ENCODE assay signal across 8 cellular contexts in the genomic region with DNA sequence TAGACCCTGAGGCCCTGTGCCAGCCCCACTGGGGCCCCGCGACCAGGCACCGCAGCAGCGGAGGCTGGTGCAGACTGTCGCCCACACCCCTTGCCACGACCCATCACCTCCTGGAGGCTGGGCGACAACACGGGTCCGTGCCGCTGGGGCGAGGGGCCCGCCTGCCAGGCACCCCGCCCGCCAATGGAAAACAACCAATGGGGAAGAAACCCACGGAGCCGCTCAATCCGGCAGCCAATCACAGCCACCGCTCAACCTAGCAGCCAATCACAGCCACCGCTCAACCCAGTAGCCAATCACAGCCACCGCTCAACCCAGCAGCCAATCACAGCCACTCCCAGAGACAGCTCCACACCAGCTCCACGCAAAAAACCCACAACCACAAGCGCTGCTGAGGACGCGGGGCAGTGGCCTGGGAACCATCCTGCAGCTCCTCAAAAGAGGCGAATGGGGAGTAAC. TPM values are rescaled to one million over a fixed set of nuclear protein-coding genes. Genes with fewer than 3 reads are reported as not detected.
DNase-seq lines count a peak whose midpoint lies in the region; ATAC-seq, FAIRE-seq and TF ChIP-seq lines count a peak whose summit lies in the region.

No MANE protein-coding gene starts in this region.

- H3K4me3 Mint-ChIP-seq in glutamatergic neuron (ENCODE audit: unreplicated experiment), result no peak overlapping the region

- WGBS in K562 (ENCODE audit: insufficient coverage, low coverage, missing lambda C conversion rate), result 96% methylated on average over 25 of the region's 25 CpGs
- WGBS in pancreas, 2 donors, result 94 to 98% methylated on average over 19 to 25 of the region's 25 CpGs

- FAIRE-seq in K562 (lab: Jason Lieb, UNC), result no peak
- no peak for FAIRE-seq in pancreas (lab: Jason Lieb, UNC)

- DNase-seq in GF-D8 (lab: John Stamatoyannopoulos, UW) (peak; percentile 73), UCSD-AML1 (lab: John Stamatoyannopoulos, UW; ENCODE audit: unreplicated experiment) (peak; percentile 38), K562 (ENCODE audit: extremely low read depth in 1 of 4, low spot score in 3 of 4) (peak; percentile 20 to 85 (median 74)), pancreas (no peak), NCI-H1092 (lab: John Stamatoyannopoulos, UW) (no peak), NCI-H1417 treated with DMSO at 0.1 percent for 48 hours (lab: John Stamatoyannopoulos, UW) (no peak), glutamatergic neuron (no peak)

- H3K36me3 ChIP-seq in K562 (ENCODE audit: control insufficient read depth, insufficient read depth, low read length) (peaks cover 7% of the 10 kb centered on the region; the same call in 1 of the 3 replicates), pancreas (no peaks in the 10 kb centered on the region)

- no TSS peak for BruUV-seq in K562 (replicated peaks; lab: Mats Ljungman, UMichigan)

- H3K4me1 ChIP-seq in K562 (replicated peaks in 1 of 2; ENCODE audit: control insufficient read depth in 2 of 2, insufficient read depth in 2 of 2, low read length in 2 of 2) (peaks cover 5 to 69% of the 10 kb centered on the region in 2 experiments), pancreas (no peaks in the 10 kb centered on the region)

- peaks cover 3% of the 10 kb centered on the region for H3K9me1 ChIP-seq in K562 (ENCODE audit: control insufficient read depth, insufficient read depth, low read length)

- CTCF ChIA-PET in K562 (lab: Yijun Ruan, JAX; ENCODE audit: low intra/inter-chr PET ratio), result no interaction called here

- no peak overlapping the region for H3K27ac Mint-ChIP-seq in glutamatergic neuron (ENCODE audit: unreplicated experiment)

- no peak for TF ChIP-seq POLR2A in K562 (conservative IDR thresholded peaks at IDR 0.05)

- H4K20me1 ChIP-seq in K562 (replicated peaks; ENCODE audit: control insufficient read depth, insufficient read depth, low read length), result no peaks in the 10 kb centered on the region; the same call in 1 of the 2 replicates

- no peak for TF ChIP-seq EP300 in K562 (IDR thresholded peaks at IDR 0.05; ENCODE audit: low read length)

- intact Hi-C loops in K562 (cut with micrococcal nuclease), result no loop called here
- intact Hi-C loops in pancreas (cut with DNase I), result no loop called here

- H3K4me1 Mint-ChIP-seq in glutamatergic neuron (ENCODE audit: low read depth, unreplicated experiment), result peaks cover 4% of the 10 kb centered on the region

- TF ChIP-seq CTCF in K562 (IDR thresholded peaks at IDR 0.05 in 2 of 3, conservative IDR thresholded peaks at IDR 0.05 in 1 of 3; ENCODE audit: insufficient read depth in 2 of 3, low read depth in 1 of 3, low read length in 3 of 3) (no peak), pancreas (IDR thresholded peaks at IDR 0.05) (no peak), glutamatergic neuron (IDR thresholded peaks at IDR 0.05; ENCODE audit: partially characterized antibody, unreplicated experiment) (no peak)

- no peaks in the 10 kb centered on the region for H3K27me3 ChIP-seq in K562 (ENCODE audit: control insufficient read depth in 2 of 2, insufficient read depth in 2 of 2, low read length in 2 of 2)
- H3K27me3 ChIP-seq in pancreas, result no peaks in the 10 kb centered on the region

- peaks cover 16% of the 10 kb centered on the region; the same call in 2 of the 3 replicates for H3K79me2 ChIP-seq in K562 (ENCODE audit: control insufficient read depth, insufficient read depth, low read length)

- in situ Hi-C loops in K562 (cut with MboI), result no loop called here

- H3K4me3 ChIP-seq in K562, result no peak overlapping the region
- H3K4me3 ChIP-seq in pancreas, result no peak overlapping the region

- POLR2A ChIA-PET in K562 (lab: Yijun Ruan, JAX), result interaction anchor here (0.6 to 1.4 kb wide), 2 partner anchors 98 to 136 kb away, joined by 3 to 4 read pairs; a partner anchor contains a TSS

- ATAC-seq in HG02885 (IDR thresholded peaks at IDR 0.05; ENCODE audit: poor library complexity, unreplicated experiment), result peak; percentile 76
- ATAC-seq in K562, result peak; percentile 71
- peak; percentile 2 to 21 (median 6) for ATAC-seq in pancreas

- no peaks in the 10 kb centered on the region for H3K27me3 Mint-ChIP-seq in glutamatergic neuron (ENCODE audit: unreplicated experiment)

- no peak for TF ChIP-seq RAD21 in K562 (CRISPR knock-in tag; conservative IDR thresholded peaks at IDR 0.05 in 1 of 2, IDR thresholded peaks at IDR 0.05 in 1 of 2)

- H3K9me3 Mint-ChIP-seq in glutamatergic neuron (ENCODE audit: unreplicated experiment), result peaks cover 5% of the 10 kb centered on the region

- H3K9me3 ChIP-seq in K562 (replicated peaks; ENCODE audit: control insufficient read depth, insufficient read depth, low read depth, low read length), result no peaks in the 10 kb centered on the region
- H3K9me3 ChIP-seq in pancreas, result no peaks in the 10 kb centered on the region

- H3K9ac ChIP-seq in K562 (ENCODE audit: insufficient read depth in 1 of 2, low read depth in 2 of 2, low read length in 2 of 2), result no peak overlapping the region

- H2AFZ ChIP-seq in K562 (ENCODE audit: low read depth, low read length), result no peak overlapping the region

- H3K27ac ChIP-seq in K562 (ENCODE audit: extremely low read depth, low read depth, low read length), result no peak overlapping the region
- H3K27ac ChIP-seq in pancreas, result peak overlapping the region in 2 of 4 donors; percentile 76 to 90

- no peaks in the 10 kb centered on the region for H3K36me3 Mint-ChIP-seq in glutamatergic neuron (ENCODE audit: unreplicated experiment)

- no peak overlapping the region for H3K4me2 ChIP-seq in K562 (ENCODE audit: insufficient read depth, low read length)

RNA-seq across cellular contexts. Expression of a gene that starts 29.7 kb away (rescaled TPM):
- 61.5 and 154 TPM in 2 replicates for total RNA-seq in K562 (2011; cell fraction: chromatin; rRNA removed; ENCODE audit: low replicate concordance)
- 171 and 189 TPM in 2 replicates for total RNA-seq in K562 (2011; cell fraction: nucleolus; rRNA removed)
- 129 and 161 TPM in 2 replicates for total RNA-seq in K562 (2011; cell fraction: nucleoplasm; rRNA removed)
- total RNA-seq in K562 (2014; rRNA removed) (639 and 643 TPM in 2 replicates), K562 (2014; rRNA removed; fragmentation: Illumina TruSeq; extraction: Trizol) (131 and 209 TPM in 2 replicates), K562 (2015; rRNA removed; fragmentation: Illumina TruSeq; extraction: Trizol) (349 and 395 TPM in 2 replicates), K562 (2021) (383 and 392 TPM in 2 replicates), pancreas (100 to 1,000 TPM in 1 of 6 donors, 10 to 100 TPM in 5; 48.8 to 112 (median 63.8) TPM), glutamatergic neuron (ENCODE audit: unreplicated experiment) (210 TPM)
- polyA plus RNA-seq in K562 (2011; rRNA removed) (223 and 286 TPM in 2 replicates), K562 (2014; fragmentation: Illumina TruSeq; extraction: Trizol) (434 and 536 TPM in 2 replicates), K562 (2014; fragmentation: Nextera tagmentation; extraction: Ambion mirVana) (100 to 1,000 TPM in 1 of 2 experiments, 10 to 100 TPM in 1; 61.4 to 125 TPM), K562 (2014; rRNA removed) (661 and 856 TPM in 2 replicates), pancreas (100 to 1,000 TPM; 255 to 290 TPM)
- polyA plus RNA-seq in K562 (2011; cell fraction: cytosol; rRNA removed), result 531 and 777 TPM in 2 replicates
- polyA plus RNA-seq in K562 (2011; cell fraction: nucleus; rRNA removed), result 389 and 485 TPM in 2 replicates
- polyA plus RNA-seq in K562 (2012), result 659 and 746 TPM in 2 replicates
- 117 and 134 TPM in 2 replicates for polyA minus RNA-seq in K562 (2011; rRNA and poly(A)+ RNA removed)
- 191 and 300 TPM in 2 replicates for polyA minus RNA-seq in K562 (2011; cell fraction: cytosol; rRNA and poly(A)+ RNA removed)
- polyA minus RNA-seq in K562 (2011; cell fraction: nucleus; rRNA and poly(A)+ RNA removed), result 54.3 and 64.1 TPM in 2 replicates

RNA-seq across cellular contexts. Expression of a gene that starts 38.3 kb away (rescaled TPM):
- 38.2 and 129 TPM in 2 replicates for total RNA-seq in K562 (2011; cell fraction: chromatin; rRNA removed; ENCODE audit: low replicate concordance)
- 126 and 135 TPM in 2 replicates for total RNA-seq in K562 (2011; cell fraction: nucleolus; rRNA removed)
- total RNA-seq in K562 (2011; cell fraction: nucleoplasm; rRNA removed), result 74.1 and 78.7 TPM in 2 replicates
- total RNA-seq in K562 (2014; rRNA removed) (297 and 441 TPM in 2 replicates), K562 (2014; rRNA removed; fragmentation: Illumina TruSeq; extraction: Trizol) (40.2 and 78.0 TPM in 2 replicates), K562 (2015; rRNA removed; fragmentation: Illumina TruSeq; extraction: Trizol) (141 and 144 TPM in 2 replicates), K562 (2021) (328 and 351 TPM in 2 replicates), pancreas (10 to 100 TPM; 40.0 to 66.5 (median 58.6) TPM), glutamatergic neuron (ENCODE audit: unreplicated experiment) (140 TPM)
- polyA plus RNA-seq in K562 (2011; rRNA removed) (244 and 334 TPM in 2 replicates), K562 (2014; fragmentation: Illumina TruSeq; extraction: Trizol) (267 and 448 TPM in 2 replicates), K562 (2014; fragmentation: Nextera tagmentation; extraction: Ambion mirVana) (10 to 100 TPM in 1 of 2 experiments, 1 to 10 TPM in 1; 3.4 to 32.5 TPM), K562 (2014; rRNA removed) (413 and 438 TPM in 2 replicates), pancreas (10 to 100 TPM; 62.5 to 69.4 TPM)
- polyA plus RNA-seq in K562 (2011; cell fraction: cytosol; rRNA removed), result 305 and 616 TPM in 2 replicates
- polyA plus RNA-seq in K562 (2011; cell fraction: nucleus; rRNA removed), result 112 and 143 TPM in 2 replicates
- 291 and 445 TPM in 2 replicates for polyA plus RNA-seq in K562 (2012)
- polyA minus RNA-seq in K562 (2011; rRNA and poly(A)+ RNA removed), result 36.0 and 77.6 TPM in 2 replicates
- 127 and 173 TPM in 2 replicates for polyA minus RNA-seq in K562 (2011; cell fraction: cytosol; rRNA and poly(A)+ RNA removed)
- polyA minus RNA-seq in K562 (2011; cell fraction: nucleus; rRNA and poly(A)+ RNA removed), result 45.4 and 50.5 TPM in 2 replicates

RNA-seq across cellular contexts. Expression of a gene that starts 40.6 kb away (rescaled TPM):
- 26.2 and 103 TPM in 2 replicates for total RNA-seq in K562 (2011; cell fraction: chromatin; rRNA removed; ENCODE audit: low replicate concordance)
- 64.1 and 67.7 TPM in 2 replicates for total RNA-seq in K562 (2011; cell fraction: nucleolus; rRNA removed)
- 28.6 and 30.7 TPM in 2 replicates for total RNA-seq in K562 (2011; cell fraction: nucleoplasm; rRNA removed)
- 18.6 and 23.1 TPM in 2 replicates for total RNA-seq in K562 (2014; rRNA removed)
- 4.0 and 6.3 TPM in 2 replicates for total RNA-seq in K562 (2014; rRNA removed; fragmentation: Illumina TruSeq; extraction: Trizol)
- total RNA-seq in K562 (2015; rRNA removed; fragmentation: Illumina TruSeq; extraction: Trizol), result 6.7 and 7.8 TPM in 2 replicates
- total RNA-seq in K562 (2021), result 46.2 and 49.0 TPM in 2 replicates
- 6.7 and 9.3 TPM in 2 replicates for polyA plus RNA-seq in K562 (2011; rRNA removed)
- polyA plus RNA-seq in K562 (2011; cell fraction: cytosol; rRNA removed), result 7.4 and 14.1 TPM in 2 replicates
- 45.7 and 79.0 TPM in 2 replicates for polyA plus RNA-seq in K562 (2011; cell fraction: nucleus; rRNA removed)
- 20.3 and 27.1 TPM in 2 replicates for polyA plus RNA-seq in K562 (2012)
- 5.2 and 13.0 TPM in 2 replicates for polyA plus RNA-seq in K562 (2014; fragmentation: Illumina TruSeq; extraction: Trizol)
- under 1 TPM; 0.01 to 0.04 TPM for polyA plus RNA-seq in K562 (2014; fragmentation: Nextera tagmentation; extraction: Ambion mirVana)
- 21.5 and 23.1 TPM in 2 replicates for polyA plus RNA-seq in K562 (2014; rRNA removed)
- 3.7 and 8.1 TPM in 2 replicates for polyA minus RNA-seq in K562 (2011; rRNA and poly(A)+ RNA removed)
- 16.7 and 22.1 TPM in 2 replicates for polyA minus RNA-seq in K562 (2011; cell fraction: cytosol; rRNA and poly(A)+ RNA removed)
- polyA minus RNA-seq in K562 (2011; cell fraction: nucleus; rRNA and poly(A)+ RNA removed), result 20.7 and 21.3 TPM in 2 replicates
- total RNA-seq in pancreas, result 10 to 100 TPM; 16.8 to 43.7 (median 23.9) TPM
- 10 to 100 TPM; 36.4 to 53.9 TPM for polyA plus RNA-seq in pancreas
- 65.5 TPM for total RNA-seq in glutamatergic neuron (ENCODE audit: unreplicated experiment)

Comparison
In these comparisons a context has a peak if more than half of its experiments do, and no peak if none do; other contexts are left out.
1. DNase-seq: peak in GF-D8 (single experiment), UCSD-AML1 (single experiment) and K562 (4 of 4); none in pancreas (0 of 6), NCI-H1092 (single experiment), NCI-H1417 treated with DMSO at 0.1 percent for 48 hours (single experiment) and glutamatergic neuron (single experiment).
2. ATAC-seq: peak in every context shown above with its lines; median percentile 76 in HG02885; 71 in K562; 6 in pancreas.